ENCODE assay signal across 19 cellular contexts in the genomic region with DNA sequence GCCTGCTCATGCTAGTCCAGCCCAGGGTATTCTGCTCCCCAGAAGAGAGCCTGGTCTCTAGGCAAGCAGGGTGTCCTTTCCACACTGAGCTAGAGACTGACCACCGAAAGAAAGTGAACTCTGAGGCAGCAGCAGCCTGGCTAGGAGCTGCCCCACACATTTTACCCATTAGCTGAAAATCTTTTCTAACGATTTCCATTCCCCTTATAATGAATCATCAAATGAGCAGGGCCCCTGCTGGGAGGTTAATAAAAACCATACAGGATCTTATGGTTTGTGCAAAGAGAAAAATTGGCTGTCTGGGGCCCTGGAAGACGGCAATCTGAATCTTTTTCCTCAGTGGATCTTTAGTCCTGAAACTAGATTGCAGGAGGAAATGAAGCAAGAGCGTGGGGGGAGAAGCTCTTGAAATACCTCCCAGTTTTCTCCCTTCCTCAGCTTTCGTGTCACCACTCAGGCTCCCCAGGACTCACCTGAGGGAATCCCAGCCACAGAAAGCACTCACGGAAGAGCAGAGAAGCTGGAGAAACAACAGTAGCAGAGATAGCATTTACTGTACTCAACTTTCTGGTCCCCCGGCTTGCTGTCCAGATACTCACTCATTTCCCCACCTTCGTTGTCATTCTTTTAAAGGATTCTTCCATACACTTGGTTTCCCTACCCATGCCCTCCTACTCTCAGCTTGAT.
DNase-seq lines count a peak whose midpoint lies in the region; TF ChIP-seq lines count a peak whose summit lies in the region.
"Had no signal": no experiment of that assay in that cellular context is flagged by ENCODE, and none has a peak within 500 bp of the region (broad histone marks: within the 10 kb centered on the region; RNA-seq: fewer than 3 reads in every experiment).

No MANE protein-coding gene starts in this region.

- H2AFZ ChIP-seq in neuronal stem cell (ENCODE audit: low read length): no peak overlapping the region

- no peak overlapping the region for H3K14ac ChIP-seq in neuronal stem cell (ENCODE audit: low read length)

- no peak overlapping the region for H2BK12ac ChIP-seq in neuronal stem cell (ENCODE audit: low read length)

- H3K27me3 ChIP-seq in neuronal stem cell (ENCODE audit: control insufficient read depth in 3 of 3, insufficient read depth in 3 of 3, low read depth in 1 of 3, low read length in 3 of 3): no peaks in the 10 kb centered on the region
- H3K27me3 ChIP-seq: Peyer's patch had no signal

- H3K9me3 Mint-ChIP-seq in HFFc6: peaks cover under 1% of the 10 kb centered on the region; the same call in 1 of the 2 replicates

- no peak overlapping the region for H3K23ac ChIP-seq in neuronal stem cell (ENCODE audit: low read depth, low read length, poor library complexity)

- H3K27me3 Mint-ChIP-seq in HFFc6 (ENCODE audit: insufficient read depth): no peaks in the 10 kb centered on the region; the same call in 1 of the 2 replicates
- H3K27me3 Mint-ChIP-seq: activated naive CD4-positive, alpha-beta T cell treated with anti-CD3 and anti-CD28 coated beads, Interleukin-2, amount 50 U/mL, for 24 hours had no signal

- H3K79me1 ChIP-seq in neuronal stem cell (ENCODE audit: low read depth, low read length): no peaks in the 10 kb centered on the region

- no peak overlapping the region for H3K27ac ChIP-seq in neuronal stem cell (replicated peaks; ENCODE audit: low read length)
- H3K27ac ChIP-seq: Peyer's patch had no signal

- H3K4me1 Mint-ChIP-seq in HFFc6 (ENCODE audit: low read depth): peaks cover 6% of the 10 kb centered on the region; the same call in 1 of the 2 replicates
- H3K4me1 Mint-ChIP-seq: neural crest cell had no signal

- H3K4me1 ChIP-seq in neuronal stem cell (ENCODE audit: control insufficient read depth in 2 of 2, insufficient read depth in 1 of 2, low read depth in 1 of 2, low read length in 2 of 2): no peaks in the 10 kb centered on the region
- H3K4me1 ChIP-seq: Caco-2, Peyer's patch had no signal

- H3K27ac Mint-ChIP-seq in HFFc6: no peak overlapping the region
- H3K27ac Mint-ChIP-seq: activated naive CD4-positive, alpha-beta T cell treated with anti-CD3 and anti-CD28 coated beads, Interleukin-2, amount 50 U/mL, for 24 hours had no signal

- H4K8ac ChIP-seq in neuronal stem cell (ENCODE audit: low read depth, low read length): peak overlapping the region; percentile 29

- H2BK5ac ChIP-seq in neuronal stem cell (ENCODE audit: low read length): no peak overlapping the region

- no peak for TF ChIP-seq CTCF in AG09309 (IDR thresholded peaks at IDR 0.05; ENCODE audit: control insufficient read depth, insufficient read depth, low read depth, low read length, missing control alignments)
- no peak for TF ChIP-seq CTCF in HFFc6 (IDR thresholded peaks at IDR 0.05)
- TF ChIP-seq CTCF in astrocyte of the cerebellum (IDR thresholded peaks at IDR 0.05; ENCODE audit: low read depth, low read length, missing control alignments): no peak

- H3K36me3 ChIP-seq in neuronal stem cell (replicated peaks in 1 of 2; ENCODE audit: control insufficient read depth in 2 of 2, insufficient read depth in 2 of 2, low read length in 2 of 2): no peaks in the 10 kb centered on the region
- H3K36me3 ChIP-seq: Peyer's patch had no signal

- peaks cover 0 to under 1% of the 10 kb centered on the region in 2 donors for H3K9me3 ChIP-seq in neuronal stem cell (replicated peaks in 1 of 2; ENCODE audit: control insufficient read depth in 2 of 2, insufficient read depth in 1 of 2, low read depth in 1 of 2, low read length in 2 of 2)
- H3K9me3 ChIP-seq: Caco-2, Peyer's patch had no signal

- H4K91ac ChIP-seq in neuronal stem cell (ENCODE audit: low read depth, low read length, poor library complexity): no peak overlapping the region

- no CpG with 5 or more reads among the region's 8 CpGs for WGBS in neuronal stem cell (ENCODE audit: extremely low coverage in 2 of 2, insufficient read length in 2 of 2, insufficient replicate concordance in 1 of 2), 2 donors

- no peak overlapping the region for H2BK120ac ChIP-seq in neuronal stem cell (ENCODE audit: low read depth, low read length)

- no peak overlapping the region for H3K9ac ChIP-seq in neuronal stem cell (ENCODE audit: low read depth, low read length, poor library complexity)

- no peak overlapping the region for H2AK5ac ChIP-seq in neuronal stem cell (ENCODE audit: low read depth, low read length)

- H3K4me3 Mint-ChIP-seq in HFFc6: no peak overlapping the region
- H3K4me3 Mint-ChIP-seq: activated naive CD4-positive, alpha-beta T cell treated with anti-CD3 and anti-CD28 coated beads, Interleukin-2, amount 50 U/mL, for 24 hours; neural crest cell had no signal

- H3K4me3 ChIP-seq in AG09309 (ENCODE audit: control insufficient read depth, low read depth, low read length) (peak overlapping the region; percentile 4; the same call in 1 of the 2 replicates), astrocyte of the cerebellum (ENCODE audit: low read depth, low read length) (no peak overlapping the region), neuronal stem cell (ENCODE audit: low read length in 2 of 2) (no peak overlapping the region)
- H3K4me3 ChIP-seq: Peyer's patch had no signal

- no peak overlapping the region for H3K18ac ChIP-seq in neuronal stem cell (ENCODE audit: low read length)

- no peak overlapping the region for H3K4me2 ChIP-seq in neuronal stem cell (ENCODE audit: insufficient read depth, low read length, poor library complexity, severe bottlenecking)

- in situ Hi-C loops in astrocyte of the cerebellum (cut with HindIII; ENCODE audit: low sequenced_read_pairs): no loop called here

- H3K4ac ChIP-seq in neuronal stem cell (ENCODE audit: low read length): no peak overlapping the region

- DNase-seq in AG09309 (ENCODE audit: low read depth): peak; percentile 75
- peak; percentile 63 for DNase-seq in HFFc6
- DNase-seq in astrocyte of the cerebellum (ENCODE audit: low read depth): peak; percentile 88
- no peak for DNase-seq in neuronal stem cell (ENCODE audit: low spot score)
- no peak for DNase-seq in hepatic stellate cell (ENCODE audit: low spot score)
- no peak for DNase-seq in SW480 (ENCODE audit: low spot score)
- DNase-seq in NK-92 treated with Interleukin-12 subunit alpha and Interleukin-12 subunit beta, amount 100 ng/mL, for 24 hours (lab: John Stamatoyannopoulos, UW): no peak
- DNase-seq in T-helper 1 cell: no peak
- DNase-seq: activated T-cell treated with anti-CD3 and anti-CD28 coated beads, Interleukin-2, amount 50 U/mL, for 1 hour; Caco-2; GF-D8; hippocampal formation; kidney glomerular epithelial cell; NCI-H2029; NCI-H524; Peyer's patch; stimulated activated naive CD4-positive, alpha-beta T cell treated with Interleukin-2 at 50 U/mL for 16 hours had no signal

- H2BK15ac ChIP-seq in neuronal stem cell (ENCODE audit: low read length): no peak overlapping the region

- no peaks in the 10 kb centered on the region; the same call in 1 of the 2 replicates for H3K36me3 Mint-ChIP-seq in HFFc6 (ENCODE audit: low read depth)

Comparison
In these comparisons a context has a peak if more than half of its experiments do, and no peak if none do; other contexts are left out.
1. DNase-seq: peak in AG09309 (single experiment), HFFc6 (single experiment) and astrocyte of the cerebellum (single experiment); none in neuronal stem cell (single experiment), hepatic stellate cell (single experiment), SW480 (single experiment), NK-92 treated with Interleukin-12 subunit alpha and Interleukin-12 subunit beta, amount 100 ng/mL, for 24 hours (single experiment) and T-helper 1 cell (0 of 5).